In the genomic region with DNA sequence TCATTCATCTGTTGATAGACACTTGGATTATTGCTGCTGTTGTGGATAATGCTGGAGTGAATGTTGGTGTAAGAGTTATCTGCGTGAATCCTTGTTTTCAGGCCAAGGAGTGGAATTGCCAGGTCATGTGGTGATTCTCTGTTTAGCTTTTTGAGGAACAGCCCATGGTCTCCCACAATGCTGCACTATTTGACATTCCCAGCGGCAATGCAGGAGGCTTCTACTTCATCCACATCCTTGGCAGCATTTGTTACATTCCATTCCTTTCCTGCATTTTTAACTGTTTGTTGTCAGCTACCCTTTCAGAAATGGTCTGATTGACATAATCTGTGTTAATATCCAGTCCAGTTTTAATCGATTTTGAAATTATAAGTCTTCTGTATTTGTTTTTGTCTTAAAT, we compare ENCODE assay signal across 1 cellular context.
TF ChIP-seq lines count a peak whose summit lies in the region.

No MANE protein-coding gene starts in this region.

TF ChIP-seq in IMR-90, 13 proteins besides CTCF, POLR2A, EP300 and RAD21:
- TF ChIP-seq, protein P1, sequence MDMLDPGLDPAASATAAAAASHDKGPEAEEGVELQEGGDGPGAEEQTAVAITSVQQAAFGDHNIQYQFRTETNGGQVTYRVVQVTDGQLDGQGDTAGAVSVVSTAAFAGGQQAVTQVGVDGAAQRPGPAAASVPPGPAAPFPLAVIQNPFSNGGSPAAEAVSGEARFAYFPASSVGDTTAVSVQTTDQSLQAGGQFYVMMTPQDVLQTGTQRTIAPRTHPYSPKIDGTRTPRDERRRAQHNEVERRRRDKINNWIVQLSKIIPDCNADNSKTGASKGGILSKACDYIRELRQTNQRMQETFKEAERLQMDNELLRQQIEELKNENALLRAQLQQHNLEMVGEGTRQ (IDR thresholded peaks at IDR 0.05; ENCODE audit: low read depth, low read length): no peak
- TF ChIP-seq CHD1 (IDR thresholded peaks at IDR 0.05; ENCODE audit: low read depth, low read length) (no peak), MAFK (IDR thresholded peaks at IDR 0.05; ENCODE audit: low read depth, low read length) (no peak), MXI1 (IDR thresholded peaks at IDR 0.05; ENCODE audit: borderline replicate concordance, low read depth, low read length) (no peak), CEBPB (IDR thresholded peaks at IDR 0.05; ENCODE audit: low read depth, low read length) (no peak), MAZ (IDR thresholded peaks at IDR 0.05; ENCODE audit: borderline replicate concordance, low read depth, low read length) (no peak), RFX5 (IDR thresholded peaks at IDR 0.05; ENCODE audit: low read depth, low read length) (no peak)
